Comparison of ENCODE assay signal across 26 cellular contexts in genomic region chr6:16408766-16409165, GRCh38.
"Had no signal": no experiment of that assay in that cellular context is flagged by ENCODE, and none has a peak within 500 bp of the region (broad histone marks: within the 10 kb centered on the region; RNA-seq: fewer than 3 reads in every experiment).

No MANE protein-coding gene starts in this region.

- H3K9ac ChIP-seq: neural progenitor cell had no signal

- H3K4me1 ChIP-seq: neural progenitor cell had no signal

- H3K27ac Mint-ChIP-seq: mesothelial cell of epicardium, nephron progenitor cell, neural progenitor cell, progenitor cell of endocrine pancreas, type B pancreatic cell had no signal

- DNase-seq: islet precursor cell; left ventricle myocardium inferior; mesendoderm; naive B cell; natural killer cell; nephron progenitor cell; ovary; stimulated activated CD4-positive, alpha-beta T cell treated with anti-CD3 and anti-CD28 coated beads, Interleukin-12 subunit alpha, Interleukin-12 subunit beta, amount 100 ng/mL, for 4 hours; stimulated activated CD4-positive, alpha-beta T cell treated with anti-CD3 and anti-CD28 coated beads, Interleukin-15, amount 100 ng/mL, for 24 hours; stimulated activated CD4-positive, alpha-beta T cell treated with anti-CD3 and anti-CD28 coated beads, Interleukin-2, amount 100 ng/mL, for 24 hours; stimulated activated CD4-positive, alpha-beta T cell treated with anti-CD3 and anti-CD28 coated beads, Interleukin-4, amount 100 ng/mL, for 1 hour; stimulated activated naive CD4-positive, alpha-beta T cell; tibial artery; uterus had no signal

- H3K36me3 Mint-ChIP-seq: mesothelial cell of epicardium, naive B cell, natural killer cell, neural progenitor cell had no signal

- H3K9me3 ChIP-seq: left ventricle myocardium inferior, ovary, right atrium auricular region, suprapubic skin, thoracic aorta, tibial artery, uterus had no signal

- H3K4me3 Mint-ChIP-seq: mesothelial cell of epicardium; naive B cell; natural killer cell; nephron progenitor cell; neural progenitor cell; stimulated activated naive CD8-positive, alpha-beta T cell treated with anti-CD3 and anti-CD28 coated beads, Interleukin-15, Interleukin-2, amounts not matched to agents 100 ng/mL and 50 ng/mL, for 24 hours; type B pancreatic cell had no signal

- H3K27ac ChIP-seq: hepatocyte, left ventricle myocardium inferior, neural progenitor cell, ovary, right atrium auricular region, suprapubic skin, thoracic aorta, tibial artery had no signal

- H3K36me3 ChIP-seq: left ventricle myocardium inferior, neural progenitor cell, ovary, right atrium auricular region, suprapubic skin, thoracic aorta, tibial artery, uterus had no signal

- H3K27me3 Mint-ChIP-seq: naive B cell; progenitor cell of endocrine pancreas; stimulated activated naive CD8-positive, alpha-beta T cell treated with anti-CD3 and anti-CD28 coated beads, Interleukin-15, Interleukin-2, amounts not matched to agents 100 ng/mL and 50 ng/mL, for 24 hours; type B pancreatic cell had no signal

- H3K27me3 ChIP-seq: hepatocyte, neural progenitor cell, ovary, right atrium auricular region, suprapubic skin, tibial artery, uterus had no signal

- H3K4me3 ChIP-seq: hepatocyte, left ventricle myocardium inferior, lung, neural progenitor cell, ovary, right atrium auricular region, skin epidermis, suprapubic skin, tibial artery, uterus had no signal

- ATAC-seq: sciatic nerve had no signal

- H2AFZ ChIP-seq: hepatocyte had no signal

- H3K4me2 ChIP-seq: hepatocyte, neural progenitor cell had no signal

- H3K79me2 ChIP-seq: hepatocyte had no signal

- H3K9me3 Mint-ChIP-seq: mesothelial cell of epicardium; naive B cell; natural killer cell; nephron progenitor cell; neural progenitor cell; stimulated activated naive CD8-positive, alpha-beta T cell treated with anti-CD3 and anti-CD28 coated beads, Interleukin-15, Interleukin-2, amounts not matched to agents 100 ng/mL and 50 ng/mL, for 24 hours; type B pancreatic cell had no signal
